ENCODE assay signal across 18 cellular contexts in genomic region chr4:17719106-17719505, GRCh38.
"Had no signal": no experiment of that assay in that cellular context is flagged by ENCODE, and none has a peak within 500 bp of the region (broad histone marks: within the 10 kb centered on the region; RNA-seq: fewer than 3 reads in every experiment).

No MANE protein-coding gene starts in this region.

- H3K36me3 ChIP-seq: gastrocnemius medialis, left ventricle myocardium inferior, right lobe of liver, tibial artery had no signal

- H3K27me3 ChIP-seq: gastrocnemius medialis, right lobe of liver, tibial artery had no signal

- H3K27me3 Mint-ChIP-seq: stimulated activated naive CD8-positive, alpha-beta T cell treated with anti-CD3 and anti-CD28 coated beads, Interleukin-15, amount 100 ng/mL, for 72 hours had no signal

- H3K4me1 ChIP-seq: gastrocnemius medialis, left ventricle myocardium inferior, right lobe of liver had no signal

- H3K4me1 Mint-ChIP-seq: activated naive CD8-positive, alpha-beta T cell treated with anti-CD3 and anti-CD28 coated beads, Interleukin-2, amount 10 ng/mL, durations not matched to agents 7 days and 5 days; nephron; stimulated activated effector memory CD8-positive, alpha-beta T cell treated with anti-CD3 and anti-CD28 coated beads, Interleukin-12 subunit alpha, Interleukin-12 subunit beta, amount 100 ng/mL, for 72 hours; stimulated activated naive CD8-positive, alpha-beta T cell treated with anti-CD3 and anti-CD28 coated beads, Interleukin-15, amount 100 ng/mL, for 72 hours had no signal

- H3K36me3 Mint-ChIP-seq: activated CD4-positive, alpha-beta memory T cell treated with anti-CD3 and anti-CD28 coated beads for 36 hours; activated naive CD8-positive, alpha-beta T cell treated with anti-CD3 and anti-CD28 coated beads, Interleukin-2, amount 10 ng/mL, durations not matched to agents 7 days and 5 days; stimulated activated effector memory CD8-positive, alpha-beta T cell treated with anti-CD3 and anti-CD28 coated beads, Interleukin-12 subunit alpha, Interleukin-12 subunit beta, amount 100 ng/mL, for 72 hours had no signal

- H3K4me3 ChIP-seq: gastrocnemius medialis, left ventricle myocardium inferior, right lobe of liver, skin epidermis, tibial artery had no signal

- H3K27ac Mint-ChIP-seq: activated CD4-positive, alpha-beta memory T cell treated with anti-CD3 and anti-CD28 coated beads for 36 hours; activated naive CD4-positive, alpha-beta T cell treated with anti-CD3 and anti-CD28 coated beads for 36 hours; activated naive CD8-positive, alpha-beta T cell treated with anti-CD3 and anti-CD28 coated beads, Interleukin-2, amount 10 ng/mL, durations not matched to agents 7 days and 5 days; nephron; stimulated activated effector memory CD8-positive, alpha-beta T cell treated with anti-CD3 and anti-CD28 coated beads, Interleukin-12 subunit alpha, Interleukin-12 subunit beta, amount 100 ng/mL, for 72 hours; stimulated activated naive CD8-positive, alpha-beta T cell treated with anti-CD3 and anti-CD28 coated beads, Interleukin-15, amount 100 ng/mL, for 72 hours had no signal

- H3K4me3 Mint-ChIP-seq: activated CD4-positive, alpha-beta memory T cell treated with anti-CD3 and anti-CD28 coated beads for 36 hours; activated naive CD4-positive, alpha-beta T cell treated with anti-CD3 and anti-CD28 coated beads for 36 hours; activated naive CD8-positive, alpha-beta T cell treated with anti-CD3 and anti-CD28 coated beads, Interleukin-2, amount 10 ng/mL, durations not matched to agents 7 days and 5 days; nephron; stimulated activated effector memory CD8-positive, alpha-beta T cell treated with anti-CD3 and anti-CD28 coated beads, Interleukin-12 subunit alpha, Interleukin-12 subunit beta, amount 100 ng/mL, for 72 hours; stimulated activated naive CD8-positive, alpha-beta T cell treated with anti-CD3 and anti-CD28 coated beads, Interleukin-15, amount 100 ng/mL, for 72 hours had no signal

- DNase-seq: activated CD4-positive, alpha-beta memory T cell treated with anti-CD3 and anti-CD28 coated beads for 36 hours; activated CD4-positive, alpha-beta T cell treated with anti-CD3 and anti-CD28 coated beads for 48 hours; activated effector memory CD4-positive, alpha-beta T cell treated with Interleukin-2 at 50 U/mL for 16 hours; activated naive CD4-positive, alpha-beta T cell treated with anti-CD3 and anti-CD28 coated beads for 36 hours; activated naive CD8-positive, alpha-beta T cell treated with anti-CD3 and anti-CD28 coated beads, Interleukin-2, amount 10 ng/mL, durations not matched to agents 7 days and 5 days; activated T-cell treated with anti-CD3 and anti-CD28 coated beads, Interleukin-2, amount 50 U/mL, for 48 hours; amniotic stem cell; gastrocnemius medialis; hippocampal formation; left ventricle myocardium inferior; midbrain; right lobe of liver; stimulated activated CD4-positive, alpha-beta T cell treated with anti-CD3 and anti-CD28 coated beads, Interleukin-1b, Interleukin-23, amount 100 ng/mL, for 48 hours; stimulated activated naive CD8-positive, alpha-beta T cell treated with anti-CD3 and anti-CD28 coated beads, Interleukin-15, amount 100 ng/mL, for 72 hours; tibial artery had no signal

- H3K9me3 ChIP-seq: gastrocnemius medialis, left ventricle myocardium inferior, right lobe of liver, tibial artery had no signal

- H3K9me3 Mint-ChIP-seq: activated CD4-positive, alpha-beta memory T cell treated with anti-CD3 and anti-CD28 coated beads for 36 hours; activated naive CD4-positive, alpha-beta T cell treated with anti-CD3 and anti-CD28 coated beads for 36 hours; activated naive CD8-positive, alpha-beta T cell treated with anti-CD3 and anti-CD28 coated beads, Interleukin-2, amount 10 ng/mL, durations not matched to agents 7 days and 5 days; nephron; stimulated activated effector memory CD8-positive, alpha-beta T cell treated with anti-CD3 and anti-CD28 coated beads, Interleukin-12 subunit alpha, Interleukin-12 subunit beta, amount 100 ng/mL, for 72 hours; stimulated activated naive CD8-positive, alpha-beta T cell treated with anti-CD3 and anti-CD28 coated beads, Interleukin-15, amount 100 ng/mL, for 72 hours had no signal

- H3K27ac ChIP-seq: gastrocnemius medialis, left ventricle myocardium inferior, right lobe of liver, skin epidermis, tibial artery had no signal

- ATAC-seq: gastrocnemius medialis; right lobe of liver; stimulated activated effector memory CD8-positive, alpha-beta T cell treated with anti-CD3 and anti-CD28 coated beads, Interleukin-12 subunit alpha, Interleukin-12 subunit beta, amount 100 ng/mL, for 72 hours; stimulated activated naive CD8-positive, alpha-beta T cell treated with anti-CD3 and anti-CD28 coated beads, Interleukin-15, amount 100 ng/mL, for 72 hours had no signal
